Comparison of ENCODE assay signal across 1 cellular context in the genomic region with DNA sequence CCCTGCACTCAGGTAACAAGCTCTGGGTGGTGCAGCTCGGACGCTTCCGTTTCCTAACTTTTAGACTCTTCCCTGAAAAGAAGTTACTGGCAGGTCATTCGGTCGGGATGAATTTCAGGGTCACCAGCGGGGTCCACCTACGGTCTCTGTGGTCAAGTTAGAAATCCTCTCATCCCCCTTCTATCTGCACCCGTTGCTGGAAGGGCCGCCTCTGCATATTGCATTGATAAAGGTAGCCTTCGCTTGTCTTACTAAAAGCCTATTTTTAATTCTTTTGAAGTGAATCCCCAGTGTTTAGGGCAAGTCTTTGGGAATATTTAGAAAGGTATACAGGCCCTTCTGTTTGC.
TF ChIP-seq lines count a peak whose summit lies in the region.

No MANE protein-coding gene starts in this region.

TF ChIP-seq in endothelial cell of umbilical vein, 7 proteins besides CTCF, POLR2A, EP300 and RAD21 (continued from another document):
- TF ChIP-seq, protein P1, sequence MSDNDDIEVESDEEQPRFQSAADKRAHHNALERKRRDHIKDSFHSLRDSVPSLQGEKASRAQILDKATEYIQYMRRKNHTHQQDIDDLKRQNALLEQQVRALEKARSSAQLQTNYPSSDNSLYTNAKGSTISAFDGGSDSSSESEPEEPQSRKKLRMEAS (IDR thresholded peaks at IDR 0.05; ENCODE audit: insufficient read depth, insufficient read length) = no peak
- TF ChIP-seq FOS (IDR thresholded peaks at IDR 0.05; ENCODE audit: borderline replicate concordance, insufficient read depth, low read length) (no peak), POLR2AphosphoS5 (IDR thresholded peaks at IDR 0.05; ENCODE audit: insufficient read depth, low read depth, low read length) (no peak)
TF ChIP-seq in endothelial cell of umbilical vein: peak in this region for 0.
